In the genomic region with DNA sequence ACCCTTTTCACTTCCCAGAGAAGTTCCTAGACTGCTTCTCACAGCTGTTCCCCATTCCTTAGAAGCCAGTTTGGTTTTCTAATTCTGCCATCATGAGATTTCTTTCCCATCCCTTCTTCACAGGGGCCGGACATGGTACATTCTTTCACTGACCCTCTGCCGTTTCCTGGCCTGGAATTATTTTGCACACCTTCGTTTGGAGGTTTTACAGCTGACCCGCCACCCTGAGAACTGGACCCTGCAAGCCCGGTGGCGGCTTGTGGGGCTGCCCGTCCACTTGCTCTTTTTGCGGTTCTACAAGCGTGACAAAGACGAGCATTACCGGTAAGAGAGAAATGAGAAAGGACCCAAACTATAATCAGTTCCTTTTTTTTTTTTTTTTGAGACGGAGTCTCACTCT, we compare ENCODE assay signal across 20 cellular contexts. TPM values are rescaled to one million over a fixed set of nuclear protein-coding genes. Genes with fewer than 3 reads are reported as not detected.
DNase-seq lines count a peak whose midpoint lies in the region; ATAC-seq, FAIRE-seq and TF ChIP-seq lines count a peak whose summit lies in the region.
"Had no signal": no experiment of that assay in that cellular context is flagged by ENCODE, and none has a peak within 500 bp of the region (broad histone marks: within the 10 kb centered on the region; RNA-seq: fewer than 3 reads in every experiment).

No MANE protein-coding gene starts in this region.

- in situ Hi-C loops in KBM-7 (cut with MboI; ENCODE audit: low pct_unique_long_range_greater_than_20kb, low sequenced_read_pairs): no loop called here

- intact Hi-C loops in activated CD4-positive, alpha-beta memory T cell treated with anti-CD3 and anti-CD28 coated beads for 36 hours (cut with micrococcal nuclease): no loop called here
- intact Hi-C loops in psoas muscle (cut with DNase I): no loop called here

- no peaks in the 10 kb centered on the region for H3K9me3 Mint-ChIP-seq in activated CD4-positive, alpha-beta memory T cell treated with anti-CD3 and anti-CD28 coated beads for 36 hours
- no peaks in the 10 kb centered on the region for H3K9me3 Mint-ChIP-seq in activated CD4-positive, alpha-beta memory T cell treated with anti-CD3 and anti-CD28 coated beads, Interleukin-2, amount 10 ng/mL, durations not matched to agents 7 days and 5 days
- H3K9me3 Mint-ChIP-seq in astrocyte (ENCODE audit: unreplicated experiment) (no peaks in the 10 kb centered on the region), progenitor cell of endocrine pancreas (ENCODE audit: low read depth) (no peaks in the 10 kb centered on the region)

- H3K36me3 ChIP-seq in HEK293 (ENCODE audit: control insufficient read depth in 2 of 2, insufficient read depth in 1 of 2, low read length in 2 of 2) (peaks cover 41 to 66% of the 10 kb centered on the region in 2 experiments), astrocyte (ENCODE audit: insufficient read depth, low read length) (peaks cover 37% of the 10 kb centered on the region), psoas muscle (ENCODE audit: insufficient read depth in 1 of 2, low read depth in 1 of 2) (peaks cover 4 to 70% of the 10 kb centered on the region in 2 donors)

- no peak overlapping the region for H3K9ac ChIP-seq in astrocyte (ENCODE audit: low read length)
- H3K9ac ChIP-seq: BLaER1 treated with 17β-estradiol and CSF1 and Interleukin-3, amounts not matched to agents 10 nM and 100 nM; GM23248; KMS-11 had no signal

- WGBS in psoas muscle, 3 donors: 84 to 92% (median 86%) methylated on average over 12 of the region's 12 CpGs

- no peak for TF ChIP-seq CTCF in HEK293 (tag by site-specific recombination; IDR thresholded peaks at IDR 0.05)
- no peak for TF ChIP-seq CTCF in astrocyte (IDR thresholded peaks at IDR 0.05; ENCODE audit: insufficient read depth, low read depth, low read length)
- TF ChIP-seq CTCF in progenitor cell of endocrine pancreas (IDR thresholded peaks at IDR 0.05; ENCODE audit: unreplicated experiment): no peak
- TF ChIP-seq CTCF in psoas muscle (IDR thresholded peaks at IDR 0.05): no peak

- no peak overlapping the region for H3K4me3 Mint-ChIP-seq in activated CD4-positive, alpha-beta memory T cell treated with anti-CD3 and anti-CD28 coated beads for 36 hours
- H3K4me3 Mint-ChIP-seq in activated CD4-positive, alpha-beta memory T cell treated with anti-CD3 and anti-CD28 coated beads, Interleukin-2, amount 10 ng/mL, durations not matched to agents 7 days and 5 days: no peak overlapping the region
- H3K4me3 Mint-ChIP-seq in astrocyte (ENCODE audit: unreplicated experiment) (peak overlapping the region; percentile 64), progenitor cell of endocrine pancreas (ENCODE audit: low read depth) (no peak overlapping the region)

- H3K27me3 ChIP-seq in astrocyte (ENCODE audit: insufficient read depth, low read length) (no peaks in the 10 kb centered on the region), psoas muscle (ENCODE audit: insufficient read depth in 3 of 3, low read length in 2 of 3) (no peaks in the 10 kb centered on the region)
- H3K27me3 ChIP-seq: BLaER1 treated with 17β-estradiol and CSF1 and Interleukin-3, amounts not matched to agents 10 nM and 100 nM had no signal

- H3K36me3 Mint-ChIP-seq in activated CD4-positive, alpha-beta memory T cell treated with anti-CD3 and anti-CD28 coated beads for 36 hours: peaks cover 27% of the 10 kb centered on the region
- peaks cover 43% of the 10 kb centered on the region for H3K36me3 Mint-ChIP-seq in activated CD4-positive, alpha-beta memory T cell treated with anti-CD3 and anti-CD28 coated beads, Interleukin-2, amount 10 ng/mL, durations not matched to agents 7 days and 5 days (ENCODE audit: low read depth)
- H3K36me3 Mint-ChIP-seq in astrocyte (ENCODE audit: low read depth, unreplicated experiment) (peaks cover 26% of the 10 kb centered on the region), progenitor cell of endocrine pancreas (ENCODE audit: insufficient read depth) (peaks cover 14% of the 10 kb centered on the region)

- peaks cover 4% of the 10 kb centered on the region for H3K4me1 ChIP-seq in HEK293 (ENCODE audit: control insufficient read depth, insufficient read depth, low read length)
- H3K4me1 ChIP-seq in astrocyte (ENCODE audit: insufficient read depth, low read length): peaks cover 6% of the 10 kb centered on the region
- peaks cover 8% of the 10 kb centered on the region for H3K4me1 ChIP-seq in psoas muscle

- peak overlapping the region; percentile 10 for H3K27ac Mint-ChIP-seq in activated CD4-positive, alpha-beta memory T cell treated with anti-CD3 and anti-CD28 coated beads for 36 hours
- no peak overlapping the region for H3K27ac Mint-ChIP-seq in activated CD4-positive, alpha-beta memory T cell treated with anti-CD3 and anti-CD28 coated beads, Interleukin-2, amount 10 ng/mL, durations not matched to agents 7 days and 5 days
- no peak overlapping the region for H3K27ac Mint-ChIP-seq in astrocyte (ENCODE audit: unreplicated experiment)
- peak overlapping the region; percentile 62 for H3K27ac Mint-ChIP-seq in progenitor cell of endocrine pancreas

- FAIRE-seq in astrocyte (lab: Jason Lieb, UNC): no peak
- FAIRE-seq: G401.6, GM18507 had no signal

- H3K4me3 ChIP-seq in HEK293 (ENCODE audit: low read depth, low read length) (no peak overlapping the region), astrocyte (ENCODE audit: insufficient read depth, low read depth, low read length) (no peak overlapping the region), psoas muscle (no peak overlapping the region)
- H3K4me3 ChIP-seq: BLaER1 treated with 17β-estradiol and CSF1 and Interleukin-3, amounts not matched to agents 10 nM and 100 nM; GM23248 had no signal

- no peak for ATAC-seq in psoas muscle
- ATAC-seq: Right ventricle myocardium inferior had no signal

- DNase-seq in activated CD4-positive, alpha-beta memory T cell treated with anti-CD3 and anti-CD28 coated beads for 36 hours: no peak
- no peak for DNase-seq in activated CD4-positive, alpha-beta memory T cell treated with anti-CD3 and anti-CD28 coated beads, Interleukin-2, amount 10 ng/mL, durations not matched to agents 7 days and 5 days
- DNase-seq in astrocyte (ENCODE audit: low read depth) (no peak), progenitor cell of endocrine pancreas (ENCODE audit: low spot score, unreplicated experiment) (no peak), psoas muscle (no peak), NCI-H1092 (lab: John Stamatoyannopoulos, UW) (no peak), KBM-7 (no peak)
- DNase-seq: DND-41, GM23248, HCEC 1CT, NCI-H1048, NCI-H146, NCI-H2081 treated with DMSO at 0.1 percent for 48 hours, NCI-H510A treated with DMSO at 0.1 percent for 48 hours had no signal

- H3K27ac ChIP-seq in HEK293 (ENCODE audit: extremely low read depth, low read depth, low read length) (0 out of 2 replicates have a peak overlapping the region, but pooled peaks have one; percentile 13), astrocyte (ENCODE audit: low read depth, low read length) (no peak overlapping the region), psoas muscle (no peak overlapping the region)
- H3K27ac ChIP-seq: BLaER1 treated with 17β-estradiol and CSF1 and Interleukin-3, amounts not matched to agents 10 nM and 100 nM; GM23248; KMS-11 had no signal

- POLR2A ChIA-PET in activated CD4-positive, alpha-beta memory T cell treated with anti-CD3 and anti-CD28 coated beads for 36 hours (lab: Charles Lee): no interaction called here
- POLR2A ChIA-PET in activated CD4-positive, alpha-beta memory T cell treated with anti-CD3 and anti-CD28 coated beads, Interleukin-2, amount 10 ng/mL, durations not matched to agents 7 days and 5 days (lab: Charles Lee): no interaction called here
- POLR2A ChIA-PET in HEK293 (lab: Yijun Ruan, JAX): interaction anchor here (0.7 to 1.6 kb wide), 6 partner anchors 8 to 325 kb away, joined by 3 to 6 read pairs (median 3); a partner anchor contains a TSS

- peaks cover 15% of the 10 kb centered on the region for H3K4me1 Mint-ChIP-seq in activated CD4-positive, alpha-beta memory T cell treated with anti-CD3 and anti-CD28 coated beads for 36 hours (ENCODE audit: low read depth)
- H3K4me1 Mint-ChIP-seq in activated CD4-positive, alpha-beta memory T cell treated with anti-CD3 and anti-CD28 coated beads, Interleukin-2, amount 10 ng/mL, durations not matched to agents 7 days and 5 days: peaks cover 19% of the 10 kb centered on the region
- H3K4me1 Mint-ChIP-seq in astrocyte (ENCODE audit: low read depth, unreplicated experiment) (peaks cover 21% of the 10 kb centered on the region), progenitor cell of endocrine pancreas (ENCODE audit: low read depth) (peaks cover 11% of the 10 kb centered on the region)

- no peak overlapping the region for H3K4me2 ChIP-seq in astrocyte (ENCODE audit: low read length)
- H3K4me2 ChIP-seq: BLaER1 treated with 17β-estradiol and CSF1 and Interleukin-3, amounts not matched to agents 10 nM and 100 nM; KMS-11 had no signal

- no peak overlapping the region for H2AFZ ChIP-seq in astrocyte (ENCODE audit: low read depth, low read length)
- H2AFZ ChIP-seq: GM23248 had no signal

- H4K20me1 ChIP-seq in astrocyte (ENCODE audit: insufficient read depth, low read length): peaks cover 3% of the 10 kb centered on the region

- CTCF ChIA-PET in activated CD4-positive, alpha-beta memory T cell treated with anti-CD3 and anti-CD28 coated beads for 36 hours (lab: Charles Lee): interaction anchor here (1.7 kb wide), 1 partner anchor 22 kb away, joined by 4 read pairs; a partner anchor contains a TSS
- CTCF ChIA-PET in activated CD4-positive, alpha-beta memory T cell treated with anti-CD3 and anti-CD28 coated beads, Interleukin-2, amount 10 ng/mL, durations not matched to agents 7 days and 5 days (lab: Charles Lee): interaction anchor here (1.4 kb wide), 1 partner anchor 21 kb away, joined by 5 read pairs; a partner anchor contains a TSS
- CTCF ChIA-PET in HEK293 (lab: Yijun Ruan, JAX): interaction anchor here (0.5 to 2.1 kb wide), 7 partner anchors 21 to 110 kb away, joined by 3 to 14 read pairs (median 3); a partner anchor contains a TSS

- no peaks in the 10 kb centered on the region for H3K27me3 Mint-ChIP-seq in activated CD4-positive, alpha-beta memory T cell treated with anti-CD3 and anti-CD28 coated beads for 36 hours
- H3K27me3 Mint-ChIP-seq in activated CD4-positive, alpha-beta memory T cell treated with anti-CD3 and anti-CD28 coated beads, Interleukin-2, amount 10 ng/mL, durations not matched to agents 7 days and 5 days: no peaks in the 10 kb centered on the region
- H3K27me3 Mint-ChIP-seq in astrocyte (ENCODE audit: low read depth, unreplicated experiment) (no peaks in the 10 kb centered on the region), progenitor cell of endocrine pancreas (no peaks in the 10 kb centered on the region)

- H3K79me2 ChIP-seq in astrocyte (ENCODE audit: insufficient read depth, low read length): peaks cover 13% of the 10 kb centered on the region

- no peaks in the 10 kb centered on the region for H3K9me3 ChIP-seq in HEK293 (ENCODE audit: control insufficient read depth, insufficient read depth, low read depth, low read length)
- no peaks in the 10 kb centered on the region for H3K9me3 ChIP-seq in astrocyte (ENCODE audit: insufficient read depth, low read depth, low read length)
- no peaks in the 10 kb centered on the region for H3K9me3 ChIP-seq in psoas muscle
- H3K9me3 ChIP-seq: BLaER1 treated with 17β-estradiol and CSF1 and Interleukin-3, amounts not matched to agents 10 nM and 100 nM had no signal

RNA-seq across cellular contexts. Expression of a gene that starts 4.2 kb away (rescaled TPM):
- 10 to 100 TPM; 32.7 to 37.5 TPM for total RNA-seq in activated CD4-positive, alpha-beta memory T cell treated with anti-CD3 and anti-CD28 coated beads for 36 hours
- 10 to 100 TPM; 21.7 to 24.4 TPM for total RNA-seq in activated CD4-positive, alpha-beta memory T cell treated with anti-CD3 and anti-CD28 coated beads, Interleukin-2, amount 10 ng/mL, durations not matched to agents 7 days and 5 days
- total RNA-seq in astrocyte: 12.0 and 12.7 TPM in 2 replicates
- 18.8 and 19.5 TPM in 2 replicates for total RNA-seq in progenitor cell of endocrine pancreas
- total RNA-seq in psoas muscle: 10 to 100 TPM; 21.8 to 52.8 (median 27.2) TPM
- 10 to 100 TPM; 36.4 to 60.2 (median 42.6) TPM for polyA plus RNA-seq in psoas muscle

RNA-seq across cellular contexts. Expression of a gene that starts 21.7 kb away (rescaled TPM):
- total RNA-seq in activated CD4-positive, alpha-beta memory T cell treated with anti-CD3 and anti-CD28 coated beads for 36 hours: 10 to 100 TPM; 33.1 to 35.3 TPM
- 10 to 100 TPM; 35.6 to 37.6 TPM for total RNA-seq in activated CD4-positive, alpha-beta memory T cell treated with anti-CD3 and anti-CD28 coated beads, Interleukin-2, amount 10 ng/mL, durations not matched to agents 7 days and 5 days
- total RNA-seq in astrocyte (29.3 and 30.0 TPM in 2 replicates), progenitor cell of endocrine pancreas (30.0 and 31.0 TPM in 2 replicates), psoas muscle (10 to 100 TPM; 26.6 to 45.4 (median 35.7) TPM)
- polyA plus RNA-seq in psoas muscle: 10 to 100 TPM; 32.1 to 70.3 (median 42.7) TPM

RNA-seq across cellular contexts. Expression of a gene that starts 24.5 kb away (rescaled TPM):
- total RNA-seq in activated CD4-positive, alpha-beta memory T cell treated with anti-CD3 and anti-CD28 coated beads for 36 hours: 1 to 10 TPM; 7.6 to 8.7 TPM
- 1 to 10 TPM; 6.3 to 8.0 TPM for total RNA-seq in activated CD4-positive, alpha-beta memory T cell treated with anti-CD3 and anti-CD28 coated beads, Interleukin-2, amount 10 ng/mL, durations not matched to agents 7 days and 5 days
- 15.7 and 16.6 TPM in 2 replicates for total RNA-seq in astrocyte
- total RNA-seq in progenitor cell of endocrine pancreas: 71.2 and 74.2 TPM in 2 replicates
- total RNA-seq in psoas muscle: 1 to 10 TPM; 2.1 to 5.2 (median 2.9) TPM
- 1 to 10 TPM; 1.9 to 4.7 (median 4.4) TPM for polyA plus RNA-seq in psoas muscle

RNA-seq across cellular contexts. Expression of a gene that starts 33.5 kb away (rescaled TPM):
- total RNA-seq in activated CD4-positive, alpha-beta memory T cell treated with anti-CD3 and anti-CD28 coated beads for 36 hours: 10 to 100 TPM; 90.9 to 95.3 TPM
- 10 to 100 TPM; 42.4 to 42.8 TPM for total RNA-seq in activated CD4-positive, alpha-beta memory T cell treated with anti-CD3 and anti-CD28 coated beads, Interleukin-2, amount 10 ng/mL, durations not matched to agents 7 days and 5 days
- total RNA-seq in astrocyte: 28.0 and 29.3 TPM in 2 replicates
- total RNA-seq in progenitor cell of endocrine pancreas: 27.5 and 28.2 TPM in 2 replicates
- 100 to 1,000 TPM; 109 to 184 (median 152) TPM for total RNA-seq in psoas muscle
- polyA plus RNA-seq in psoas muscle: 100 to 1,000 TPM; 241 to 303 (median 242) TPM

RNA-seq across cellular contexts. Expression of a gene that starts 34.1 kb away (rescaled TPM):
- total RNA-seq in activated CD4-positive, alpha-beta memory T cell treated with anti-CD3 and anti-CD28 coated beads for 36 hours: 10 to 100 TPM; 64.5 to 67.4 TPM
- 100 to 1,000 TPM in 1 of 2 experiments, 10 to 100 TPM in 1; 96.1 to 103 TPM for total RNA-seq in activated CD4-positive, alpha-beta memory T cell treated with anti-CD3 and anti-CD28 coated beads, Interleukin-2, amount 10 ng/mL, durations not matched to agents 7 days and 5 days
- total RNA-seq in astrocyte (64.6 and 69.1 TPM in 2 replicates), progenitor cell of endocrine pancreas (141 and 142 TPM in 2 replicates), psoas muscle (10 to 100 TPM; 27.1 to 42.5 (median 31.6) TPM)
- polyA plus RNA-seq in psoas muscle: 10 to 100 TPM in 2 of 3 donors, 1 to 10 TPM in 1; 5.5 to 23.2 (median 10.1) TPM

Comparison
In these comparisons a context has a peak if more than half of its experiments do, and no peak if none do; other contexts are left out.
1. H3K27ac Mint-ChIP-seq: peak in activated CD4-positive, alpha-beta memory T cell treated with anti-CD3 and anti-CD28 coated beads for 36 hours (single experiment) and progenitor cell of endocrine pancreas (single experiment); none in activated CD4-positive, alpha-beta memory T cell treated with anti-CD3 and anti-CD28 coated beads, Interleukin-2, amount 10 ng/mL, durations not matched to agents 7 days and 5 days (single experiment) and astrocyte (single experiment).